Comparison of ENCODE assay signal across 1 cellular context in genomic region chr6:36235309-36235708, GRCh38.
TF ChIP-seq lines count a peak whose summit lies in the region.

No MANE protein-coding gene starts in this region.

TF ChIP-seq in K562, 482 proteins besides CTCF, POLR2A, EP300 and RAD21:
- TF ChIP-seq MTA1 (IDR thresholded peaks at IDR 0.05; ENCODE audit: borderline replicate concordance) (no peak), ZBTB33 (CRISPR knock-in tag; IDR thresholded peaks at IDR 0.05) (no peak), TCF7L2 (IDR thresholded peaks at IDR 0.05; ENCODE audit: low read depth, low read length) (no peak), CEBPG (CRISPR knock-in tag; IDR thresholded peaks at IDR 0.05) (no peak), CEBPG (tag; conservative IDR thresholded peaks at IDR 0.05 in 1 of 2, IDR thresholded peaks at IDR 0.05 in 1 of 2) (no peak), ARID1B (IDR thresholded peaks at IDR 0.05) (no peak), CAMTA2 (CRISPR knock-in tag; conservative IDR thresholded peaks at IDR 0.05) (no peak), SREBF1 (IDR thresholded peaks at IDR 0.05; ENCODE audit: borderline replicate concordance, low read depth, low read length) (no peak), FOXM1 (IDR thresholded peaks at IDR 0.05; ENCODE audit: low read depth) (no peak), FOXM1 (CRISPR knock-in tag; IDR thresholded peaks at IDR 0.05; ENCODE audit: low read depth) (no peak), MYNN (IDR thresholded peaks at IDR 0.05) (no peak), MYNN (CRISPR knock-in tag; IDR thresholded peaks at IDR 0.05) (no peak), EP400 (IDR thresholded peaks at IDR 0.05) (no peak), HBP1 (CRISPR knock-in tag; IDR thresholded peaks at IDR 0.05) (no peak), TRIM24 (IDR thresholded peaks at IDR 0.05) (no peak), RBFOX2 (IDR thresholded peaks at IDR 0.05; ENCODE audit: low read depth, low read length) (no peak), ZNF174 (CRISPR knock-in tag; IDR thresholded peaks at IDR 0.05) (no peak), IFI16 (CRISPR knock-in tag; IDR thresholded peaks at IDR 0.05) (no peak)
- TF ChIP-seq, protein P1, sequence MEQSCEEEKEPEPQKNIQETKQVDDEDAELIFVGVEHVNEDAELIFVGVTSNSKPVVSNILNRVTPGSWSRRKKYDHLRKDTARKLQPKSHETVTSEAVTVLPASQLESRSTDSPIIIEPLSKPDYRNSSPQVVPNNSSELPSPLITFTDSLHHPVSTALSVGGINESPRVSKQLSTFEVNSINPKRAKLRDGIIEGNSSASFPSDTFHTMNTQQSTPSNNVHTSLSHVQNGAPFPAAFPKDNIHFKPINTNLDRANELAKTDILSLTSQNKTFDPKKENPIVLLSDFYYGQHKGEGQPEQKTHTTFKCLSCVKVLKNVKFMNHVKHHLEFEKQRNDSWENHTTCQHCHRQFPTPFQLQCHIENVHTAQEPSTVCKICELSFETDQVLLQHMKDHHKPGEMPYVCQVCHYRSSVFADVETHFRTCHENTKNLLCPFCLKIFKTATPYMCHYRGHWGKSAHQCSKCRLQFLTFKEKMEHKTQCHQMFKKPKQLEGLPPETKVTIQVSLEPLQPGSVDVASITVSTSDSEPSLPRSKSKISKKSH (CRISPR knock-in tag; IDR thresholded peaks at IDR 0.05) = no peak
- TF ChIP-seq, protein P2, sequence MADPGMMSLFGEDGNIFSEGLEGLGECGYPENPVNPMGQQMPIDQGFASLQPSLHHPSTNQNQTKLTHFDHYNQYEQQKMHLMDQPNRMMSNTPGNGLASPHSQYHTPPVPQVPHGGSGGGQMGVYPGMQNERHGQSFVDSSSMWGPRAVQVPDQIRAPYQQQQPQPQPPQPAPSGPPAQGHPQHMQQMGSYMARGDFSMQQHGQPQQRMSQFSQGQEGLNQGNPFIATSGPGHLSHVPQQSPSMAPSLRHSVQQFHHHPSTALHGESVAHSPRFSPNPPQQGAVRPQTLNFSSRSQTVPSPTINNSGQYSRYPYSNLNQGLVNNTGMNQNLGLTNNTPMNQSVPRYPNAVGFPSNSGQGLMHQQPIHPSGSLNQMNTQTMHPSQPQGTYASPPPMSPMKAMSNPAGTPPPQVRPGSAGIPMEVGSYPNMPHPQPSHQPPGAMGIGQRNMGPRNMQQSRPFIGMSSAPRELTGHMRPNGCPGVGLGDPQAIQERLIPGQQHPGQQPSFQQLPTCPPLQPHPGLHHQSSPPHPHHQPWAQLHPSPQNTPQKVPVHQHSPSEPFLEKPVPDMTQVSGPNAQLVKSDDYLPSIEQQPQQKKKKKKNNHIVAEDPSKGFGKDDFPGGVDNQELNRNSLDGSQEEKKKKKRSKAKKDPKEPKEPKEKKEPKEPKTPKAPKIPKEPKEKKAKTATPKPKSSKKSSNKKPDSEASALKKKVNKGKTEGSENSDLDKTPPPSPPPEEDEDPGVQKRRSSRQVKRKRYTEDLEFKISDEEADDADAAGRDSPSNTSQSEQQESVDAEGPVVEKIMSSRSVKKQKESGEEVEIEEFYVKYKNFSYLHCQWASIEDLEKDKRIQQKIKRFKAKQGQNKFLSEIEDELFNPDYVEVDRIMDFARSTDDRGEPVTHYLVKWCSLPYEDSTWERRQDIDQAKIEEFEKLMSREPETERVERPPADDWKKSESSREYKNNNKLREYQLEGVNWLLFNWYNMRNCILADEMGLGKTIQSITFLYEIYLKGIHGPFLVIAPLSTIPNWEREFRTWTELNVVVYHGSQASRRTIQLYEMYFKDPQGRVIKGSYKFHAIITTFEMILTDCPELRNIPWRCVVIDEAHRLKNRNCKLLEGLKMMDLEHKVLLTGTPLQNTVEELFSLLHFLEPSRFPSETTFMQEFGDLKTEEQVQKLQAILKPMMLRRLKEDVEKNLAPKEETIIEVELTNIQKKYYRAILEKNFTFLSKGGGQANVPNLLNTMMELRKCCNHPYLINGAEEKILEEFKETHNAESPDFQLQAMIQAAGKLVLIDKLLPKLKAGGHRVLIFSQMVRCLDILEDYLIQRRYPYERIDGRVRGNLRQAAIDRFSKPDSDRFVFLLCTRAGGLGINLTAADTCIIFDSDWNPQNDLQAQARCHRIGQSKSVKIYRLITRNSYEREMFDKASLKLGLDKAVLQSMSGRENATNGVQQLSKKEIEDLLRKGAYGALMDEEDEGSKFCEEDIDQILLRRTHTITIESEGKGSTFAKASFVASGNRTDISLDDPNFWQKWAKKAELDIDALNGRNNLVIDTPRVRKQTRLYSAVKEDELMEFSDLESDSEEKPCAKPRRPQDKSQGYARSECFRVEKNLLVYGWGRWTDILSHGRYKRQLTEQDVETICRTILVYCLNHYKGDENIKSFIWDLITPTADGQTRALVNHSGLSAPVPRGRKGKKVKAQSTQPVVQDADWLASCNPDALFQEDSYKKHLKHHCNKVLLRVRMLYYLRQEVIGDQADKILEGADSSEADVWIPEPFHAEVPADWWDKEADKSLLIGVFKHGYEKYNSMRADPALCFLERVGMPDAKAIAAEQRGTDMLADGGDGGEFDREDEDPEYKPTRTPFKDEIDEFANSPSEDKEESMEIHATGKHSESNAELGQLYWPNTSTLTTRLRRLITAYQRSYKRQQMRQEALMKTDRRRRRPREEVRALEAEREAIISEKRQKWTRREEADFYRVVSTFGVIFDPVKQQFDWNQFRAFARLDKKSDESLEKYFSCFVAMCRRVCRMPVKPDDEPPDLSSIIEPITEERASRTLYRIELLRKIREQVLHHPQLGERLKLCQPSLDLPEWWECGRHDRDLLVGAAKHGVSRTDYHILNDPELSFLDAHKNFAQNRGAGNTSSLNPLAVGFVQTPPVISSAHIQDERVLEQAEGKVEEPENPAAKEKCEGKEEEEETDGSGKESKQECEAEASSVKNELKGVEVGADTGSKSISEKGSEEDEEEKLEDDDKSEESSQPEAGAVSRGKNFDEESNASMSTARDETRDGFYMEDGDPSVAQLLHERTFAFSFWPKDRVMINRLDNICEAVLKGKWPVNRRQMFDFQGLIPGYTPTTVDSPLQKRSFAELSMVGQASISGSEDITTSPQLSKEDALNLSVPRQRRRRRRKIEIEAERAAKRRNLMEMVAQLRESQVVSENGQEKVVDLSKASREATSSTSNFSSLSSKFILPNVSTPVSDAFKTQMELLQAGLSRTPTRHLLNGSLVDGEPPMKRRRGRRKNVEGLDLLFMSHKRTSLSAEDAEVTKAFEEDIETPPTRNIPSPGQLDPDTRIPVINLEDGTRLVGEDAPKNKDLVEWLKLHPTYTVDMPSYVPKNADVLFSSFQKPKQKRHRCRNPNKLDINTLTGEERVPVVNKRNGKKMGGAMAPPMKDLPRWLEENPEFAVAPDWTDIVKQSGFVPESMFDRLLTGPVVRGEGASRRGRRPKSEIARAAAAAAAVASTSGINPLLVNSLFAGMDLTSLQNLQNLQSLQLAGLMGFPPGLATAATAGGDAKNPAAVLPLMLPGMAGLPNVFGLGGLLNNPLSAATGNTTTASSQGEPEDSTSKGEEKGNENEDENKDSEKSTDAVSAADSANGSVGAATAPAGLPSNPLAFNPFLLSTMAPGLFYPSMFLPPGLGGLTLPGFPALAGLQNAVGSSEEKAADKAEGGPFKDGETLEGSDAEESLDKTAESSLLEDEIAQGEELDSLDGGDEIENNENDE (IDR thresholded peaks at IDR 0.05; ENCODE audit: low read depth, low read length) = no peak
- TF ChIP-seq, protein P3, sequence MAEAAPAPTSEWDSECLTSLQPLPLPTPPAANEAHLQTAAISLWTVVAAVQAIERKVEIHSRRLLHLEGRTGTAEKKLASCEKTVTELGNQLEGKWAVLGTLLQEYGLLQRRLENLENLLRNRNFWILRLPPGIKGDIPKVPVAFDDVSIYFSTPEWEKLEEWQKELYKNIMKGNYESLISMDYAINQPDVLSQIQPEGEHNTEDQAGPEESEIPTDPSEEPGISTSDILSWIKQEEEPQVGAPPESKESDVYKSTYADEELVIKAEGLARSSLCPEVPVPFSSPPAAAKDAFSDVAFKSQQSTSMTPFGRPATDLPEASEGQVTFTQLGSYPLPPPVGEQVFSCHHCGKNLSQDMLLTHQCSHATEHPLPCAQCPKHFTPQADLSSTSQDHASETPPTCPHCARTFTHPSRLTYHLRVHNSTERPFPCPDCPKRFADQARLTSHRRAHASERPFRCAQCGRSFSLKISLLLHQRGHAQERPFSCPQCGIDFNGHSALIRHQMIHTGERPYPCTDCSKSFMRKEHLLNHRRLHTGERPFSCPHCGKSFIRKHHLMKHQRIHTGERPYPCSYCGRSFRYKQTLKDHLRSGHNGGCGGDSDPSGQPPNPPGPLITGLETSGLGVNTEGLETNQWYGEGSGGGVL (CRISPR knock-in tag; IDR thresholded peaks at IDR 0.05) = no peak
- TF ChIP-seq, protein P4, sequence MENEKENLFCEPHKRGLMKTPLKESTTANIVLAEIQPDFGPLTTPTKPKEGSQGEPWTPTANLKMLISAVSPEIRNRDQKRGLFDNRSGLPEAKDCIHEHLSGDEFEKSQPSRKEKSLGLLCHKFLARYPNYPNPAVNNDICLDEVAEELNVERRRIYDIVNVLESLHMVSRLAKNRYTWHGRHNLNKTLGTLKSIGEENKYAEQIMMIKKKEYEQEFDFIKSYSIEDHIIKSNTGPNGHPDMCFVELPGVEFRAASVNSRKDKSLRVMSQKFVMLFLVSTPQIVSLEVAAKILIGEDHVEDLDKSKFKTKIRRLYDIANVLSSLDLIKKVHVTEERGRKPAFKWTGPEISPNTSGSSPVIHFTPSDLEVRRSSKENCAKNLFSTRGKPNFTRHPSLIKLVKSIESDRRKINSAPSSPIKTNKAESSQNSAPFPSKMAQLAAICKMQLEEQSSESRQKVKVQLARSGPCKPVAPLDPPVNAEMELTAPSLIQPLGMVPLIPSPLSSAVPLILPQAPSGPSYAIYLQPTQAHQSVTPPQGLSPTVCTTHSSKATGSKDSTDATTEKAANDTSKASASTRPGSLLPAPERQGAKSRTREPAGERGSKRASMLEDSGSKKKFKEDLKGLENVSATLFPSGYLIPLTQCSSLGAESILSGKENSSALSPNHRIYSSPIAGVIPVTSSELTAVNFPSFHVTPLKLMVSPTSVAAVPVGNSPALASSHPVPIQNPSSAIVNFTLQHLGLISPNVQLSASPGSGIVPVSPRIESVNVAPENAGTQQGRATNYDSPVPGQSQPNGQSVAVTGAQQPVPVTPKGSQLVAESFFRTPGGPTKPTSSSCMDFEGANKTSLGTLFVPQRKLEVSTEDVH (IDR thresholded peaks at IDR 0.05; ENCODE audit: low read depth, partially characterized antibody) = no peak
